Comparison of ENCODE assay signal across 18 cellular contexts in genomic region chr22:35866646-35867045, GRCh38.
DNase-seq lines count a peak whose midpoint lies in the region; ATAC-seq and TF ChIP-seq lines count a peak whose summit lies in the region.
"Had no signal": no experiment of that assay in that cellular context is flagged by ENCODE, and none has a peak within 500 bp of the region (broad histone marks: within the 10 kb centered on the region; RNA-seq: fewer than 3 reads in every experiment).

No MANE protein-coding gene starts in this region.

- H3K4me1 ChIP-seq in HEK293 (ENCODE audit: control insufficient read depth, insufficient read depth, low read length) (peaks cover 32% of the 10 kb centered on the region), muscle layer of colon (ENCODE audit: insufficient read depth, low read length) (peaks cover 64% of the 10 kb centered on the region), skeletal muscle tissue (ENCODE audit: control insufficient read depth in 3 of 3, insufficient read depth in 3 of 3, low read length in 3 of 3) (peaks cover 39 to 44% (median 42%) of the 10 kb centered on the region in 3 donors)

- CTCF ChIA-PET in HEK293 (lab: Yijun Ruan, JAX) = no interaction called here

- H3K4me3 ChIP-seq in HEK293 (ENCODE audit: low read depth, low read length) (no peak overlapping the region), fibroblast of pulmonary artery (replicated peaks; ENCODE audit: low read depth, low read length) (no peak overlapping the region), muscle layer of colon (ENCODE audit: low read depth in 1 of 2, low read length in 2 of 2) (no peak overlapping the region), skeletal muscle tissue (ENCODE audit: low read length in 3 of 3) (no peak overlapping the region)
- H3K4me3 ChIP-seq: esophagus muscularis mucosa had no signal

- H3K36me3 ChIP-seq in HEK293 (ENCODE audit: control insufficient read depth in 2 of 2, insufficient read depth in 1 of 2, low read length in 2 of 2) (no peaks in the 10 kb centered on the region), muscle layer of colon (ENCODE audit: insufficient read depth, low read length) (no peaks in the 10 kb centered on the region), skeletal muscle tissue (ENCODE audit: control insufficient read depth in 3 of 3, insufficient read depth in 3 of 3, low read length in 3 of 3) (no peaks in the 10 kb centered on the region)
- H3K36me3 ChIP-seq: esophagus muscularis mucosa, neutrophil had no signal

- no peaks in the 10 kb centered on the region for H3K9me3 ChIP-seq in HEK293 (ENCODE audit: control insufficient read depth, insufficient read depth, low read depth, low read length)
- H3K9me3 ChIP-seq in muscle layer of colon (ENCODE audit: low read length) = no peaks in the 10 kb centered on the region
- H3K9me3 ChIP-seq in skeletal muscle tissue (ENCODE audit: control insufficient read depth in 3 of 3, low read length in 3 of 3) = no peaks in the 10 kb centered on the region
- H3K9me3 ChIP-seq: esophagus muscularis mucosa, neutrophil had no signal

- no peak overlapping the region for H3K9ac ChIP-seq in muscle layer of colon (ENCODE audit: low read length)
- H3K9ac ChIP-seq in skeletal muscle tissue (ENCODE audit: low read depth in 1 of 3, low read length in 3 of 3) = no peak overlapping the region

- TF ChIP-seq CTCF in HEK293 (tag by site-specific recombination; IDR thresholded peaks at IDR 0.05) = no peak
- no peak for TF ChIP-seq CTCF in fibroblast of pulmonary artery (IDR thresholded peaks at IDR 0.05; ENCODE audit: low read length, missing control alignments)

- H3K27ac ChIP-seq in HEK293 (ENCODE audit: extremely low read depth, low read depth, low read length) = no peak overlapping the region
- peak overlapping the region; percentile 65 for H3K27ac ChIP-seq in muscle layer of colon (ENCODE audit: low read depth, low read length)
- peak overlapping the region; percentile 37 for H3K27ac ChIP-seq in skeletal muscle tissue (ENCODE audit: low read depth, low read length)
- H3K27ac ChIP-seq: neutrophil had no signal

- H3K27me3 ChIP-seq in muscle layer of colon (ENCODE audit: control insufficient read depth in 1 of 2, insufficient read depth in 2 of 2, low read length in 2 of 2) = no peaks in the 10 kb centered on the region
- no peaks in the 10 kb centered on the region for H3K27me3 ChIP-seq in skeletal muscle tissue (ENCODE audit: control insufficient read depth in 3 of 3, insufficient read depth in 3 of 3, low read length in 3 of 3)
- H3K27me3 ChIP-seq: esophagus muscularis mucosa, neutrophil had no signal

- POLR2A ChIA-PET in HEK293 (lab: Yijun Ruan, JAX) = no interaction called here

- DNase-seq in fibroblast of pulmonary artery (ENCODE audit: low read depth) (peak; percentile 59), NCI-H510A treated with DMSO at 0.1 percent for 48 hours (lab: John Stamatoyannopoulos, UW) (no peak), DMS114 treated with DMSO at 0.1 percent for 48 hours (lab: John Stamatoyannopoulos, UW; ENCODE audit: unreplicated experiment) (no peak)
- DNase-seq: activated CD4-positive, alpha-beta T cell treated with anti-CD3 and anti-CD28 coated beads, Interleukin-2, amount 10 ng/mL, durations not matched to agents 24 days and 14 days; activated CD8-positive, alpha-beta memory T cell treated with anti-CD3 and anti-CD28 coated beads, Interleukin-2, amount 50 U/mL, for 4 hours; activated effector memory CD4-positive, alpha-beta T cell treated with anti-CD3 and anti-CD28 coated beads, Interleukin-2, amount 50 U/mL, for 16 hours; AML-193; amygdala; effector memory CD4-positive, alpha-beta T cell; NCI-H2029 treated with DMSO at 0.1 percent for 48 hours had no signal

- ATAC-seq in GM21717 (IDR thresholded peaks at IDR 0.05; ENCODE audit: unreplicated experiment) = no peak
- no peak for ATAC-seq in HG02623 (IDR thresholded peaks at IDR 0.05; ENCODE audit: unreplicated experiment)
- ATAC-seq: stimulated activated memory B cell treated with anti-CD40 and anti-IgM and Interleukin-4, amounts not matched to agents 10 μg/mL and 1 μg/mL and 100 μg/mL, for 72 hours had no signal

TF ChIP-seq in HEK293, 187 proteins besides CTCF, POLR2A, EP300 and RAD21:
- TF ChIP-seq EGR2 (tag by site-specific recombination; IDR thresholded peaks at IDR 0.05; ENCODE audit: low read depth) = 0 out of 2 replicates have a peak, but pooled peaks have one; percentile 11
- no peak for TF ChIP-seq ZNF398 (tag by site-specific recombination; IDR thresholded peaks at IDR 0.05)
- no peak for TF ChIP-seq ZBTB1 (tag by site-specific recombination; IDR thresholded peaks at IDR 0.05)
- TF ChIP-seq OSR2 (tag by site-specific recombination; IDR thresholded peaks at IDR 0.05) = no peak
- peak; percentile 41 for TF ChIP-seq ZFHX2 (tag by site-specific recombination; conservative IDR thresholded peaks at IDR 0.05)
- TF ChIP-seq ZSCAN30 (tag by site-specific recombination; IDR thresholded peaks at IDR 0.05) = no peak
- TF ChIP-seq ZNF610 (tag by site-specific recombination; IDR thresholded peaks at IDR 0.05; ENCODE audit: borderline replicate concordance) = no peak
- TF ChIP-seq ZNF48 (tag by site-specific recombination; IDR thresholded peaks at IDR 0.05) = no peak
- no peak for TF ChIP-seq ZNF341 (tag by site-specific recombination; IDR thresholded peaks at IDR 0.05; ENCODE audit: low read depth)
